9 cellular contexts compared by ENCODE assay signal in the genomic region with DNA sequence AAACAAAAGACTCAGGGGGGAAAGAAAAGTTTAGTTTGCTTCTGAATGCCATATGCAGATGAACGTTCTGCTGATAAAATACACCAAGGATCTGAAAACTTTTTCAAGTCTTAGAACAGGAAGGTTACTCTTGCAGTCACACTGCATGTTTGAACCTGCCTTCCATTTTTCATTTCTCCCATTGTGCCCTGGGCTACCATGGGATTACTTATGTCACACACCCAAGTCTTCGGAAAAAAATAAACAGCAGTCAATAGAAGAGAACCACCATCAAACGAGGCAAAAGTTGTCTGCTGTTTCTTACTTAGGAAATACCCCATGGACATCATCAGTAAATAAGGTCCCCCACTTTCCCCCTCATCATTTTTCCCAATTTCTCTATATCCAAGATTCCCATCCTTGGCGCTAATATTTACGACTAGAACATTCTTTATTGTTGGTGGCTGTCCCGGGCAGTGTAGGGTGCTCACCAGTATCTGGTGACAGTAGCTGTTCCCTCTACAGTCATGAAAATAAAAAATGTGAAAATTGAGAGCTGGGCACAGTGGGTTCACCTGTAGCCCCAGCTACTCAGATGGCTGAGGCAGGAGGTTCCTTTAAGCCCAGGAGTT.
A peak's percentile ranks its signal among the peaks of the same experiment; 100 is the strongest.
DNase-seq lines count a peak whose midpoint lies in the region; ATAC-seq, FAIRE-seq and TF ChIP-seq lines count a peak whose summit lies in the region.
"Had no signal": no experiment of that assay in that cellular context is flagged by ENCODE, and none has a peak within 500 bp of the region (broad histone marks: within the 10 kb centered on the region; RNA-seq: fewer than 3 reads in every experiment).

No MANE protein-coding gene starts in this region.

- TF ChIP-seq POLR2A in stomach (IDR thresholded peaks at IDR 0.05) (no peak), GM12892 (IDR thresholded peaks at IDR 0.05; ENCODE audit: low read depth, low read length) (no peak)

- H3K9me3 ChIP-seq in iPS-20b (ENCODE audit: insufficient read depth, low read depth, low read length) (no peaks in the 10 kb centered on the region), stomach (no peaks in the 10 kb centered on the region)

- no peaks in the 10 kb centered on the region for H3K27me3 Mint-ChIP-seq in T-helper 2 cell treated with Interferon-gamma antibody and Interleukin-4, amounts not matched to agents 5 μg/mL and 100 μg/mL, for 36 hours (ENCODE audit: low read depth)
- no peaks in the 10 kb centered on the region for H3K27me3 Mint-ChIP-seq in activated B cell treated with CpG ODN at 0.5 μM for 24 hours

- H3K27me3 ChIP-seq in iPS-20b (ENCODE audit: insufficient read depth, low read length) (no peaks in the 10 kb centered on the region), stomach (no peaks in the 10 kb centered on the region)
- H3K27me3 ChIP-seq: brain microvascular endothelial cell had no signal

- H3K36me3 ChIP-seq in iPS-20b (ENCODE audit: insufficient read depth, low read depth, low read length) (no peaks in the 10 kb centered on the region), stomach (no peaks in the 10 kb centered on the region)
- H3K36me3 ChIP-seq: brain microvascular endothelial cell had no signal

- POLR2A ChIA-PET in activated B cell treated with CpG ODN at 0.5 μM for 24 hours (lab: Charles Lee), result interaction anchor here (1.3 to 2.3 kb wide), 3 partner anchors 32 to 274 kb away, joined by 4 to 10 read pairs (median 5); a partner anchor contains a TSS

- no peak for TF ChIP-seq EP300 in stomach (IDR thresholded peaks at IDR 0.05)

- peak overlapping the region; percentile 79 for H3K4me3 Mint-ChIP-seq in T-helper 2 cell treated with Interferon-gamma antibody and Interleukin-4, amounts not matched to agents 5 μg/mL and 100 μg/mL, for 36 hours
- peak overlapping the region; percentile 60 for H3K4me3 Mint-ChIP-seq in activated B cell treated with CpG ODN at 0.5 μM for 24 hours

- TF ChIP-seq CTCF in activated B cell treated with CpG ODN at 0.5 μM for 24 hours (IDR thresholded peaks at IDR 0.05), result no peak
- TF ChIP-seq CTCF in stomach (IDR thresholded peaks at IDR 0.05), result no peak

- CTCF ChIA-PET in activated B cell treated with CpG ODN at 0.5 μM for 24 hours (lab: Charles Lee), result interaction anchor here (0.9 to 3.4 kb wide), 3 partner anchors 48 to 290 kb away, joined by 3 to 21 read pairs (median 4); a partner anchor contains a TSS

- 65 to 71% (median 68%) methylated on average over 6 of the region's 6 CpGs for WGBS in stomach, 5 donors

- intact Hi-C loops in activated B cell treated with CpG ODN at 0.5 μM for 24 hours (cut with micrococcal nuclease), result loop anchor here (1.0 to 5.0 kb wide), 5 partner anchors 21 to 226 kb away; no protein-coding TSS in a partner anchor
- intact Hi-C loops in stomach (cut with DNase I; ENCODE audit: low total_unique reads), result no loop called here

- ATAC-seq in activated B cell treated with CpG ODN at 0.5 μM for 24 hours (ENCODE audit: low read depth) (no peak), HG03108 (IDR thresholded peaks at IDR 0.05; ENCODE audit: unreplicated experiment) (no peak)

- peaks cover 66% of the 10 kb centered on the region for H3K4me1 Mint-ChIP-seq in T-helper 2 cell treated with Interferon-gamma antibody and Interleukin-4, amounts not matched to agents 5 μg/mL and 100 μg/mL, for 36 hours (ENCODE audit: low read depth)
- H3K4me1 Mint-ChIP-seq in activated B cell treated with CpG ODN at 0.5 μM for 24 hours, result peaks cover 63% of the 10 kb centered on the region

- peaks cover 61% of the 10 kb centered on the region for H3K4me1 ChIP-seq in iPS-20b (ENCODE audit: insufficient read depth, low read length)
- H3K4me1 ChIP-seq in stomach, result peaks cover 38 to 85% (median 66%) of the 10 kb centered on the region in 4 donors

- H3K9me3 Mint-ChIP-seq in T-helper 2 cell treated with Interferon-gamma antibody and Interleukin-4, amounts not matched to agents 5 μg/mL and 100 μg/mL, for 36 hours, result no peaks in the 10 kb centered on the region
- H3K9me3 Mint-ChIP-seq in activated B cell treated with CpG ODN at 0.5 μM for 24 hours, result no peaks in the 10 kb centered on the region

- DNase-seq in T-helper 2 cell treated with Interferon-gamma antibody and Interleukin-4, amounts not matched to agents 5 μg/mL and 100 μg/mL, for 36 hours (ENCODE audit: low spot score), result no peak
- DNase-seq in T-helper 2 cell (no peak), activated B cell treated with CpG ODN at 0.5 μM for 24 hours (no peak), stomach (no peak), GM12892 (ENCODE audit: insufficient read length) (no peak)
- DNase-seq in effector CD4-positive, alpha-beta T cell, result no peak
- DNase-seq: brain microvascular endothelial cell had no signal

- no peak for FAIRE-seq in GM12892 (lab: Jason Lieb, UNC)

- H3K27ac ChIP-seq in iPS-20b (ENCODE audit: low read length) (peak overlapping the region; percentile 99), stomach (peak overlapping the region; percentile 52 to 91 (median 82))
- H3K27ac ChIP-seq: brain microvascular endothelial cell had no signal

- H3K36me3 Mint-ChIP-seq in T-helper 2 cell treated with Interferon-gamma antibody and Interleukin-4, amounts not matched to agents 5 μg/mL and 100 μg/mL, for 36 hours (ENCODE audit: low read depth), result no peaks in the 10 kb centered on the region
- no peaks in the 10 kb centered on the region for H3K36me3 Mint-ChIP-seq in activated B cell treated with CpG ODN at 0.5 μM for 24 hours (ENCODE audit: low read depth)

- H3K27ac Mint-ChIP-seq in T-helper 2 cell treated with Interferon-gamma antibody and Interleukin-4, amounts not matched to agents 5 μg/mL and 100 μg/mL, for 36 hours, result peak overlapping the region; percentile 89
- H3K27ac Mint-ChIP-seq in activated B cell treated with CpG ODN at 0.5 μM for 24 hours, result peak overlapping the region; percentile 95

- H3K9ac ChIP-seq in iPS-20b (ENCODE audit: low read depth, low read length), result peak overlapping the region; percentile 80

- peak overlapping the region; percentile 27; the same call in 1 of the 2 replicates for H3K4me3 ChIP-seq in iPS-20b (ENCODE audit: low read length)
- H3K4me3 ChIP-seq in stomach, result no peak overlapping the region
